1 cellular context compared by ENCODE assay signal in genomic region chr12:104974626-104975290, GRCh38.
TF ChIP-seq lines count a peak whose summit lies in the region.

No MANE protein-coding gene starts in this region.

TF ChIP-seq in SK-N-SH treated with all-trans-retinoic acid at 6 μM for 48 hours, 23 proteins besides CTCF, POLR2A, EP300 and RAD21 (continued from another document):
- TF ChIP-seq ISL1 (CRISPR knock-in tag; IDR thresholded peaks at IDR 0.05), result no peak
